In the genomic region with DNA sequence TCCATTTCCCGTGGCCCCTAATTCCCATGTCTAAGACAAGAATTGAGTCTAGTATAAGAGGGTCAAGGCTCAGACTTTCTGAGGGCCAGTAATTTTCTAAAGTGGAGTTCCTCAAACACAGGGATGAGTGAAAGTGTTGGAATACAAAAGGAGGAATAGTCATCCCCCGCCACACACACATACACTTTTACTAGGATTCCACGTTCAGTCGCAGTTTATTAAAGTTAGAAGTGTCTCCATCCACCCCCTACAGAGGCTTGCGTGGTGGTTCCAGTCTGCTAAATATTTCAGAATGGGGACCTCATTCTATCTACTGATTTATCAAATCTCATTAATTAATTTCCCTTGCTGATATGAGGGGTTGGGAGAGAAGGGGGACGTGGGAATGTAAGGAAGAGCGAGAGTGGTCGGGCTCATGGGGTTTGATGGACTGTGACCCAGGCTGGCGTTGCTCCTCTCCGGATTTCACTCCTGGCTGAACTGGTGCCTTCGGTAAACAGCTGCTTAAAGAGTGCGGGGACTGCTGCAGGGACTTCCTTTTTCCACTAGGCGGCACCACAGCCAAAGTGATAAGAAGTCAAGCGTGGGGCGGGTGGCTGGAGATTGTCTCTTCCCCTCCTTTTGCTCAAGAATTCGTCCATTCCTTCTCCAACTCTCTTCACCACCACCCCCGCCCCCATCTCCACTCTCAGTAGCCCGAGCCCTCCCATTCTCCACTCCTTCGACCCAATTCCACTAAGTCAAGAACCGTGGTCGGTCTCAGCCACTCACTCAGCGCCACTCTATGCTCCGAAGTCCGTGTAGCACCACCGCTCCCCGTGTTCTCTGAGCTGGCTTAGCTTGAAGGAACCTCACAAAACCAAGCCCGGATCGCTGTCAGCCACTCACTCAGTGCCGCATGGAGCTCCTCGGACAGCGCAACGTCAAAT, we compare ENCODE assay signal across 1 cellular context.
A peak's percentile ranks its signal among the peaks of the same experiment; 100 is the strongest.
TF ChIP-seq lines count a peak whose summit lies in the region.

No MANE protein-coding gene starts in this region.

TF ChIP-seq in K562, 482 proteins besides CTCF, POLR2A, EP300 and RAD21 (continued from another document and continues in another):
- TF ChIP-seq, protein P1, sequence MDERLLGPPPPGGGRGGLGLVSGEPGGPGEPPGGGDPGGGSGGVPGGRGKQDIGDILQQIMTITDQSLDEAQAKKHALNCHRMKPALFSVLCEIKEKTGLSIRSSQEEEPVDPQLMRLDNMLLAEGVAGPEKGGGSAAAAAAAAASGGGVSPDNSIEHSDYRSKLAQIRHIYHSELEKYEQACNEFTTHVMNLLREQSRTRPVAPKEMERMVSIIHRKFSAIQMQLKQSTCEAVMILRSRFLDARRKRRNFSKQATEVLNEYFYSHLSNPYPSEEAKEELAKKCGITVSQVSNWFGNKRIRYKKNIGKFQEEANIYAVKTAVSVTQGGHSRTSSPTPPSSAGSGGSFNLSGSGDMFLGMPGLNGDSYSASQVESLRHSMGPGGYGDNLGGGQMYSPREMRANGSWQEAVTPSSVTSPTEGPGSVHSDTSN (CRISPR knock-in tag; IDR thresholded peaks at IDR 0.05; ENCODE audit: low read depth) = no peak
- TF ChIP-seq, protein P1 (tag; conservative IDR thresholded peaks at IDR 0.05; ENCODE audit: low read depth) = no peak
- TF ChIP-seq ZNF512 (tag; IDR thresholded peaks at IDR 0.05) = no peak
- TF ChIP-seq ARID1B (IDR thresholded peaks at IDR 0.05) = peak; percentile 34; the same call in 1 of the 2 replicates
- peak; percentile 58 for TF ChIP-seq ETV1 (tag; conservative IDR thresholded peaks at IDR 0.05; ENCODE audit: low read depth)
- no peak; the same call in 1 of the 2 replicates for TF ChIP-seq ZKSCAN1 (IDR thresholded peaks at IDR 0.05; ENCODE audit: low read depth, low read length)
- no peak for TF ChIP-seq DMBX1 (CRISPR knock-in tag; IDR thresholded peaks at IDR 0.05; ENCODE audit: borderline replicate concordance)
- TF ChIP-seq IFI16 (CRISPR knock-in tag; IDR thresholded peaks at IDR 0.05) = no peak
- no peak for TF ChIP-seq RBM14 (IDR thresholded peaks at IDR 0.05; ENCODE audit: borderline replicate concordance, insufficient read depth, low read depth, low read length)
- no peak for TF ChIP-seq ZNF398 (CRISPR knock-in tag; IDR thresholded peaks at IDR 0.05)
- TF ChIP-seq TRIM28 (IDR thresholded peaks at IDR 0.05) = no peak
- TF ChIP-seq BHLHE40 (IDR thresholded peaks at IDR 0.05; ENCODE audit: low read length) = no peak
- TF ChIP-seq ZNF785 (CRISPR knock-in tag; IDR thresholded peaks at IDR 0.05) = no peak
- no peak; the same call in 1 of the 2 replicates for TF ChIP-seq TCF15 (CRISPR knock-in tag; IDR thresholded peaks at IDR 0.05)
- peak; percentile 44 for TF ChIP-seq CREM (IDR thresholded peaks at IDR 0.05; ENCODE audit: low read depth)
- no peak for TF ChIP-seq RCOR1 (IDR thresholded peaks at IDR 0.05; ENCODE audit: borderline replicate concordance in 1 of 2, low read depth in 2 of 2, low read length in 2 of 2)
- TF ChIP-seq, protein P2, sequence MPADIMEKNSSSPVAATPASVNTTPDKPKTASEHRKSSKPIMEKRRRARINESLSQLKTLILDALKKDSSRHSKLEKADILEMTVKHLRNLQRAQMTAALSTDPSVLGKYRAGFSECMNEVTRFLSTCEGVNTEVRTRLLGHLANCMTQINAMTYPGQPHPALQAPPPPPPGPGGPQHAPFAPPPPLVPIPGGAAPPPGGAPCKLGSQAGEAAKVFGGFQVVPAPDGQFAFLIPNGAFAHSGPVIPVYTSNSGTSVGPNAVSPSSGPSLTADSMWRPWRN (IDR thresholded peaks at IDR 0.05; ENCODE audit: low read depth) = no peak
- TF ChIP-seq TCF7L2 (IDR thresholded peaks at IDR 0.05; ENCODE audit: low read depth, low read length) = no peak
- TF ChIP-seq, protein P3, sequence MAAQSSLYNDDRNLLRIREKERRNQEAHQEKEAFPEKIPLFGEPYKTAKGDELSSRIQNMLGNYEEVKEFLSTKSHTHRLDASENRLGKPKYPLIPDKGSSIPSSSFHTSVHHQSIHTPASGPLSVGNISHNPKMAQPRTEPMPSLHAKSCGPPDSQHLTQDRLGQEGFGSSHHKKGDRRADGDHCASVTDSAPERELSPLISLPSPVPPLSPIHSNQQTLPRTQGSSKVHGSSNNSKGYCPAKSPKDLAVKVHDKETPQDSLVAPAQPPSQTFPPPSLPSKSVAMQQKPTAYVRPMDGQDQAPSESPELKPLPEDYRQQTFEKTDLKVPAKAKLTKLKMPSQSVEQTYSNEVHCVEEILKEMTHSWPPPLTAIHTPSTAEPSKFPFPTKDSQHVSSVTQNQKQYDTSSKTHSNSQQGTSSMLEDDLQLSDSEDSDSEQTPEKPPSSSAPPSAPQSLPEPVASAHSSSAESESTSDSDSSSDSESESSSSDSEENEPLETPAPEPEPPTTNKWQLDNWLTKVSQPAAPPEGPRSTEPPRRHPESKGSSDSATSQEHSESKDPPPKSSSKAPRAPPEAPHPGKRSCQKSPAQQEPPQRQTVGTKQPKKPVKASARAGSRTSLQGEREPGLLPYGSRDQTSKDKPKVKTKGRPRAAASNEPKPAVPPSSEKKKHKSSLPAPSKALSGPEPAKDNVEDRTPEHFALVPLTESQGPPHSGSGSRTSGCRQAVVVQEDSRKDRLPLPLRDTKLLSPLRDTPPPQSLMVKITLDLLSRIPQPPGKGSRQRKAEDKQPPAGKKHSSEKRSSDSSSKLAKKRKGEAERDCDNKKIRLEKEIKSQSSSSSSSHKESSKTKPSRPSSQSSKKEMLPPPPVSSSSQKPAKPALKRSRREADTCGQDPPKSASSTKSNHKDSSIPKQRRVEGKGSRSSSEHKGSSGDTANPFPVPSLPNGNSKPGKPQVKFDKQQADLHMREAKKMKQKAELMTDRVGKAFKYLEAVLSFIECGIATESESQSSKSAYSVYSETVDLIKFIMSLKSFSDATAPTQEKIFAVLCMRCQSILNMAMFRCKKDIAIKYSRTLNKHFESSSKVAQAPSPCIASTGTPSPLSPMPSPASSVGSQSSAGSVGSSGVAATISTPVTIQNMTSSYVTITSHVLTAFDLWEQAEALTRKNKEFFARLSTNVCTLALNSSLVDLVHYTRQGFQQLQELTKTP (IDR thresholded peaks at IDR 0.05; ENCODE audit: low read depth in 1 of 2, partially characterized antibody in 2 of 2) = no peak
- TF ChIP-seq, protein P4, sequence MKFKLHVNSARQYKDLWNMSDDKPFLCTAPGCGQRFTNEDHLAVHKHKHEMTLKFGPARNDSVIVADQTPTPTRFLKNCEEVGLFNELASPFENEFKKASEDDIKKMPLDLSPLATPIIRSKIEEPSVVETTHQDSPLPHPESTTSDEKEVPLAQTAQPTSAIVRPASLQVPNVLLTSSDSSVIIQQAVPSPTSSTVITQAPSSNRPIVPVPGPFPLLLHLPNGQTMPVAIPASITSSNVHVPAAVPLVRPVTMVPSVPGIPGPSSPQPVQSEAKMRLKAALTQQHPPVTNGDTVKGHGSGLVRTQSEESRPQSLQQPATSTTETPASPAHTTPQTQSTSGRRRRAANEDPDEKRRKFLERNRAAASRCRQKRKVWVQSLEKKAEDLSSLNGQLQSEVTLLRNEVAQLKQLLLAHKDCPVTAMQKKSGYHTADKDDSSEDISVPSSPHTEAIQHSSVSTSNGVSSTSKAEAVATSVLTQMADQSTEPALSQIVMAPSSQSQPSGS (CRISPR knock-in tag; IDR thresholded peaks at IDR 0.05) = no peak
- TF ChIP-seq MCM5 (IDR thresholded peaks at IDR 0.05; ENCODE audit: low read depth) = no peak
- 0 out of 4 replicates have a peak, but pooled peaks of 1 of the 2 experiments have one; percentile 30 for TF ChIP-seq TRIM24 (IDR thresholded peaks at IDR 0.05)
- no peak for TF ChIP-seq ATF7 (IDR thresholded peaks at IDR 0.05)
- TF ChIP-seq HOMEZ (CRISPR knock-in tag; IDR thresholded peaks at IDR 0.05) = no peak
- TF ChIP-seq, protein P5, sequence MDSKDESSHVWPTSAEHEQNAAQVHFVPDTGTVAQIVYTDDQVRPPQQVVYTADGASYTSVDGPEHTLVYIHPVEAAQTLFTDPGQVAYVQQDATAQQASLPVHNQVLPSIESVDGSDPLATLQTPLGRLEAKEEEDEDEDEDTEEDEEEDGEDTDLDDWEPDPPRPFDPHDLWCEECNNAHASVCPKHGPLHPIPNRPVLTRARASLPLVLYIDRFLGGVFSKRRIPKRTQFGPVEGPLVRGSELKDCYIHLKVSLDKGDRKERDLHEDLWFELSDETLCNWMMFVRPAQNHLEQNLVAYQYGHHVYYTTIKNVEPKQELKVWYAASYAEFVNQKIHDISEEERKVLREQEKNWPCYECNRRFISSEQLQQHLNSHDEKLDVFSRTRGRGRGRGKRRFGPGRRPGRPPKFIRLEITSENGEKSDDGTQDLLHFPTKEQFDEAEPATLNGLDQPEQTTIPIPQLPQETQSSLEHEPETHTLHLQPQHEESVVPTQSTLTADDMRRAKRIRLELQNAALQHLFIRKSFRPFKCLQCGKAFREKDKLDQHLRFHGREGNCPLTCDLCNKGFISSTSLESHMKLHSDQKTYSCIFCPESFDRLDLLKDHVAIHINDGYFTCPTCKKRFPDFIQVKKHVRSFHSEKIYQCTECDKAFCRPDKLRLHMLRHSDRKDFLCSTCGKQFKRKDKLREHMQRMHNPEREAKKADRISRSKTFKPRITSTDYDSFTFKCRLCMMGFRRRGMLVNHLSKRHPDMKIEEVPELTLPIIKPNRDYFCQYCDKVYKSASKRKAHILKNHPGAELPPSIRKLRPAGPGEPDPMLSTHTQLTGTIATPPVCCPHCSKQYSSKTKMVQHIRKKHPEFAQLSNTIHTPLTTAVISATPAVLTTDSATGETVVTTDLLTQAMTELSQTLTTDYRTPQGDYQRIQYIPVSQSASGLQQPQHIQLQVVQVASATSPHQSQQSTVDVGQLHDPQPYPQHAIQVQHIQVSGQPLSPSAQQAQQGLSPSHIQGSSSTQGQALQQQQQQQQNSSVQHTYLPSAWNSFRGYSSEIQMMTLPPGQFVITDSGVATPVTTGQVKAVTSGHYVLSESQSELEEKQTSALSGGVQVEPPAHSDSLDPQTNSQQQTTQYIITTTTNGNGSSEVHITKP (IDR thresholded peaks at IDR 0.05; ENCODE audit: partially characterized antibody) = peak; percentile 9
- peak; percentile 75 for TF ChIP-seq FOXJ2 (tag; IDR thresholded peaks at IDR 0.05)
- TF ChIP-seq XRCC4 (IDR thresholded peaks at IDR 0.05; ENCODE audit: extremely low read depth, insufficient read depth, insufficient read length) = no peak
- no peak for TF ChIP-seq ZNF354B (CRISPR knock-in tag; IDR thresholded peaks at IDR 0.05)
- no peak for TF ChIP-seq RAD51 (IDR thresholded peaks at IDR 0.05; ENCODE audit: borderline replicate concordance, low read depth)
- TF ChIP-seq SREBF1 (IDR thresholded peaks at IDR 0.05; ENCODE audit: borderline replicate concordance, low read depth, low read length) = no peak
- no peak for TF ChIP-seq TBL1XR1 (IDR thresholded peaks at IDR 0.05; ENCODE audit: low read length in 2 of 2)
- no peak for TF ChIP-seq RBBP5 (IDR thresholded peaks at IDR 0.05; ENCODE audit: borderline replicate concordance, insufficient read depth, low read length, poor library complexity, severe bottlenecking)
- no peak for TF ChIP-seq NFE2L1 (tag; IDR thresholded peaks at IDR 0.05; ENCODE audit: borderline replicate concordance, low read depth)
- TF ChIP-seq HLTF (IDR thresholded peaks at IDR 0.05) = no peak
- TF ChIP-seq XRCC5 (IDR thresholded peaks at IDR 0.05; ENCODE audit: low read depth, low read length) = peak; percentile 92
- no peak for TF ChIP-seq PPARD (CRISPR knock-in tag; IDR thresholded peaks at IDR 0.05)
